34 cellular contexts compared by ENCODE assay signal in the genomic region with DNA sequence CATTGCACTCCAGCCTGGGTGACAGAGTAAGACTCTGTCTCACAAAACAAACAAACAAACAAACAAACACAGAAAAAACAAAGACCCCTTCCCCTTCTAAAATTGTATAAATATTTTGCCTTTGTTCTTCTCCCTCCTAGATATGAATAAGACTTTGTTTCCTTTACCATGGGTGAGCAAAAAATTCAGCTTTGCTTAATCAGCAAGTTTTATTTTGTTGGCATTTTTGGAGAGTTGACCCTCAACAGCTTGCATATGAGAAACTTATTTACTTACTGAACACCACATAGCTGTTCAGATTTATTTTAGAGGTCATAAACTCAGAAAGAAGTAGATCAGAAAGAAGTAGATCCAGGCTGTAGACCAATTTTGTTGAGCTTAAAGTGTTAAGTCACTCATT.
DNase-seq lines count a peak whose midpoint lies in the region; ATAC-seq, FAIRE-seq and TF ChIP-seq lines count a peak whose summit lies in the region.
"Had no signal": no experiment of that assay in that cellular context is flagged by ENCODE, and none has a peak within 500 bp of the region (broad histone marks: within the 10 kb centered on the region; RNA-seq: fewer than 3 reads in every experiment).

No MANE protein-coding gene starts in this region.

- H4K5ac ChIP-seq in IMR-90 (ENCODE audit: low read depth, low read length) = no peak overlapping the region

- dilution Hi-C loops in IMR-90 (cut with HindIII; ENCODE audit: low sequenced_read_pairs, unreplicated experiment) = no loop called here

- TF ChIP-seq EP300 in HepG2 (IDR thresholded peaks at IDR 0.05; ENCODE audit: low read depth in 2 of 2, low read length in 2 of 2) (no peak), HepG2 (CRISPR knock-in tag; IDR thresholded peaks at IDR 0.05; ENCODE audit: borderline replicate concordance) (no peak), A549 (IDR thresholded peaks at IDR 0.05) (no peak), K562 (IDR thresholded peaks at IDR 0.05; ENCODE audit: low read length) (no peak)

- H3K27ac ChIP-seq in HepG2 (ENCODE audit: extremely low read length, insufficient read depth, low read length) = no peak overlapping the region
- no peak overlapping the region for H3K27ac ChIP-seq in right lobe of liver
- no peak overlapping the region for H3K27ac ChIP-seq in A549
- H3K27ac ChIP-seq in IMR-90 (ENCODE audit: insufficient read depth, low read length) = no peak overlapping the region
- H3K27ac ChIP-seq in K562 (ENCODE audit: extremely low read depth, low read depth, low read length) = no peak overlapping the region
- H3K27ac ChIP-seq in right atrium auricular region = no peak overlapping the region
- H3K27ac ChIP-seq: 22Rv1; BLaER1; BLaER1 treated with 17β-estradiol and CSF1 and Interleukin-3, amounts not matched to agents 10 nM and 100 nM; C4-2B had no signal

- no peak overlapping the region for H3K4ac ChIP-seq in IMR-90 (ENCODE audit: low read depth, low read length)

- H2AFZ ChIP-seq in HepG2 (ENCODE audit: low read length) (no peak overlapping the region), IMR-90 (replicated peaks; ENCODE audit: low read length, poor library complexity) (no peak overlapping the region), K562 (ENCODE audit: low read depth, low read length) (no peak overlapping the region)

- H3K23ac ChIP-seq in IMR-90 (ENCODE audit: low read depth, low read length) = no peak overlapping the region

- H4K91ac ChIP-seq in IMR-90 (ENCODE audit: insufficient read depth, low read depth, low read length) = no peak overlapping the region

- intact Hi-C loops in HepG2 (cut with micrococcal nuclease; ENCODE audit: unreplicated experiment) (no loop called here), right lobe of liver (cut with DNase I) (no loop called here), IMR-90 (cut with micrococcal nuclease) (no loop called here), K562 (cut with micrococcal nuclease) (no loop called here)

- no peak overlapping the region for H2BK15ac ChIP-seq in IMR-90 (ENCODE audit: low read depth, low read length)

- H3K4me3 ChIP-seq in HepG2 (replicated peaks in 1 of 3; ENCODE audit: insufficient read depth in 1 of 3, low read depth in 2 of 3, low read length in 3 of 3) (no peak overlapping the region), right lobe of liver (no peak overlapping the region), A549 (no peak overlapping the region), IMR-90 (ENCODE audit: insufficient read depth, low read depth, low read length) (no peak overlapping the region), K562 (no peak overlapping the region), right atrium auricular region (no peak overlapping the region)
- H3K4me3 ChIP-seq: BLaER1; BLaER1 treated with 17β-estradiol and CSF1 and Interleukin-3, amounts not matched to agents 10 nM and 100 nM had no signal

- DNase-seq in HepG2 (ENCODE audit: low spot score) (no peak), right lobe of liver (no peak), A549 (ENCODE audit: low read depth in 1 of 2, low spot score in 1 of 2) (no peak), IMR-90 (no peak), K562 (ENCODE audit: extremely low read depth in 1 of 4, low spot score in 3 of 4) (no peak), right atrium auricular region (ENCODE audit: low spot score) (no peak), epidermal melanocyte (ENCODE audit: insufficient read length, low spot score) (no peak)
- no peak for DNase-seq in stimulated activated CD4-positive, alpha-beta T cell treated with anti-CD3 and anti-CD28 coated beads, Interleukin-12 subunit alpha, Interleukin-12 subunit beta, amount 100 ng/mL, for 4 hours
- DNase-seq: 8988T; ACHN; AML-193; BE2C; C1 segment of cervical spinal cord; Caco-2; Calu3; CD4-positive, alpha-beta memory T cell; CD4-positive, alpha-beta T cell; CD4-positive, CD25-positive, alpha-beta regulatory T cell; CD8-positive, alpha-beta memory T cell; CD8-positive, alpha-beta T cell; COR-L47; DMS 273 treated with DMSO at 0.1 percent for 48 hours; DMS153; DMS53; DMS79; DMS79 treated with DMSO at 0.1 percent for 48 hours; DND-41; EL had no signal

- no peak for TF ChIP-seq POLR2A in HepG2 (IDR thresholded peaks at IDR 0.05; ENCODE audit: insufficient read depth in 1 of 2, low read depth in 2 of 2, low read length in 2 of 2)
- no peak for TF ChIP-seq POLR2A in right lobe of liver (IDR thresholded peaks at IDR 0.05)
- no peak for TF ChIP-seq POLR2A in A549 (IDR thresholded peaks at IDR 0.05; ENCODE audit: low read length)
- no peak for TF ChIP-seq POLR2A in IMR-90 (IDR thresholded peaks at IDR 0.05; ENCODE audit: low read depth, low read length)
- no peak for TF ChIP-seq POLR2A in K562 (conservative IDR thresholded peaks at IDR 0.05)

- H2BK5ac ChIP-seq in IMR-90 (ENCODE audit: low read depth, low read length, poor library complexity, severe bottlenecking) = no peak overlapping the region

- no peak overlapping the region for H3K18ac ChIP-seq in IMR-90 (ENCODE audit: low read depth, low read length)

- FAIRE-seq in HepG2 (lab: Jason Lieb, UNC) (no peak), A549 (lab: Jason Lieb, UNC) (no peak), K562 (lab: Jason Lieb, UNC) (no peak)
- FAIRE-seq: A204.1, D721Med had no signal

- POLR2A ChIA-PET in HepG2 (lab: Yijun Ruan, JAX) = no interaction called here
- POLR2A ChIA-PET in A549 (lab: Yijun Ruan, JAX) = no interaction called here
- POLR2A ChIA-PET in IMR-90 (lab: Charles Lee; ENCODE audit: unreplicated experiment) = no interaction called here
- POLR2A ChIA-PET in K562 (lab: Yijun Ruan, JAX) = no interaction called here

- no peaks in the 10 kb centered on the region for H3K79me2 ChIP-seq in HepG2 (ENCODE audit: insufficient read depth, low read length)
- no peaks in the 10 kb centered on the region for H3K79me2 ChIP-seq in K562 (ENCODE audit: control insufficient read depth, insufficient read depth, low read length)

- H2AK9ac ChIP-seq in IMR-90 (replicated peaks; ENCODE audit: low read depth, low read length, poor library complexity) = no peak overlapping the region

- H3K79me1 ChIP-seq in IMR-90 (ENCODE audit: low read depth in 1 of 2, low read length in 2 of 2) = no peaks in the 10 kb centered on the region

- ATAC-seq in HepG2 = no peak
- no peak for ATAC-seq in right lobe of liver
- ATAC-seq in A549 = no peak
- ATAC-seq in IMR-90 (ENCODE audit: low read depth) = no peak
- no peak for ATAC-seq in K562
- ATAC-seq: CD8-positive, alpha-beta T cell had no signal

- in situ Hi-C loops in HepG2 (cut with HindIII; ENCODE audit: extremely low pct_ligation_motif_present, low pct_unique_long_range_greater_than_20kb) = no loop called here
- in situ Hi-C loops in IMR-90 (cut with MboI; ENCODE audit: low sequenced_read_pairs) = no loop called here
- in situ Hi-C loops in K562 (cut with MboI) = no loop called here

- H3K4me2 ChIP-seq in HepG2 (ENCODE audit: low read depth, low read length) (no peak overlapping the region), A549 (no peak overlapping the region), IMR-90 (ENCODE audit: low read depth, low read length) (no peak overlapping the region), K562 (ENCODE audit: insufficient read depth, low read length) (no peak overlapping the region)
- H3K4me2 ChIP-seq: BLaER1; BLaER1 treated with 17β-estradiol and CSF1 and Interleukin-3, amounts not matched to agents 10 nM and 100 nM had no signal

- H3K56ac ChIP-seq in IMR-90 (ENCODE audit: extremely low read depth, insufficient read depth, low read length) = no peak overlapping the region

- H3K14ac ChIP-seq in IMR-90 (replicated peaks; ENCODE audit: low read depth, low read length) = no peak overlapping the region

- no peak overlapping the region for H4K8ac ChIP-seq in IMR-90 (ENCODE audit: low read depth in 2 of 2, low read length in 2 of 2)

- H3K4me1 ChIP-seq in HepG2 (ENCODE audit: insufficient read depth, low read length) = no peaks in the 10 kb centered on the region
- no peaks in the 10 kb centered on the region for H3K4me1 ChIP-seq in right lobe of liver
- no peaks in the 10 kb centered on the region for H3K4me1 ChIP-seq in A549
- no peaks in the 10 kb centered on the region for H3K4me1 ChIP-seq in IMR-90 (ENCODE audit: control insufficient read depth, insufficient read depth, low read length)
- H3K4me1 ChIP-seq in K562 (replicated peaks in 1 of 2; ENCODE audit: control insufficient read depth in 2 of 2, insufficient read depth in 2 of 2, low read length in 2 of 2) = no peaks in the 10 kb centered on the region
- no peaks in the 10 kb centered on the region for H3K4me1 ChIP-seq in right atrium auricular region
- H3K4me1 ChIP-seq: BE2C; BLaER1; BLaER1 treated with 17β-estradiol and CSF1 and Interleukin-3, amounts not matched to agents 10 nM and 100 nM; Caco-2 had no signal

- no peak for TF ChIP-seq RAD21 in HepG2 (CRISPR knock-in tag; IDR thresholded peaks at IDR 0.05)
- no peak for TF ChIP-seq RAD21 in A549 (conservative IDR thresholded peaks at IDR 0.05 in 1 of 2, IDR thresholded peaks at IDR 0.05 in 1 of 2)
- no peak for TF ChIP-seq RAD21 in IMR-90 (IDR thresholded peaks at IDR 0.05; ENCODE audit: low read length)
- no peak for TF ChIP-seq RAD21 in K562 (CRISPR knock-in tag; conservative IDR thresholded peaks at IDR 0.05 in 1 of 2, IDR thresholded peaks at IDR 0.05 in 1 of 2)

- H3K36me3 ChIP-seq in HepG2 (replicated peaks in 1 of 2; ENCODE audit: control insufficient read depth in 1 of 2, insufficient read depth in 2 of 2, low read length in 2 of 2) = no peaks in the 10 kb centered on the region
- H3K36me3 ChIP-seq in right lobe of liver = no peaks in the 10 kb centered on the region
- H3K36me3 ChIP-seq in IMR-90 (ENCODE audit: control insufficient read depth, insufficient read depth, low read length) = no peaks in the 10 kb centered on the region
- H3K36me3 ChIP-seq in K562 (ENCODE audit: control insufficient read depth, insufficient read depth, low read length) = no peaks in the 10 kb centered on the region
- H3K36me3 ChIP-seq in right atrium auricular region = no peaks in the 10 kb centered on the region
- H3K36me3 ChIP-seq: BE2C; BLaER1; BLaER1 treated with 17β-estradiol and CSF1 and Interleukin-3, amounts not matched to agents 10 nM and 100 nM had no signal

- no peak overlapping the region for H2AK5ac ChIP-seq in IMR-90 (ENCODE audit: low read depth, low read length)

- CTCF ChIA-PET in HepG2 (lab: Yijun Ruan, JAX; ENCODE audit: low intra/inter-chr PET ratio, low total read pairs) = no interaction called here
- CTCF ChIA-PET in A549 (lab: Yijun Ruan, JAX) = interaction anchor here (0.8 kb wide), 1 partner anchor 15 kb away, joined by 3 read pairs; no protein-coding TSS in a partner anchor
- CTCF ChIA-PET in IMR-90 (lab: Yijun Ruan, JAX) = no interaction called here
- CTCF ChIA-PET in K562 (lab: Yijun Ruan, JAX; ENCODE audit: low intra/inter-chr PET ratio) = no interaction called here

- H3K9ac ChIP-seq in HepG2 (ENCODE audit: insufficient read depth, low read depth, low read length) = no peak overlapping the region
- H3K9ac ChIP-seq in IMR-90 (ENCODE audit: low read depth, low read length) = no peak overlapping the region
- H3K9ac ChIP-seq in K562 (ENCODE audit: insufficient read depth in 1 of 2, low read depth in 2 of 2, low read length in 2 of 2) = no peak overlapping the region
- H3K9ac ChIP-seq: BLaER1; BLaER1 treated with 17β-estradiol and CSF1 and Interleukin-3, amounts not matched to agents 10 nM and 100 nM had no signal

- H3K27me3 ChIP-seq in HepG2 (ENCODE audit: control insufficient read depth in 1 of 2, insufficient read depth in 2 of 2, low read length in 2 of 2) (no peaks in the 10 kb centered on the region), right lobe of liver (no peaks in the 10 kb centered on the region), IMR-90 (ENCODE audit: control insufficient read depth, insufficient read depth, low read length) (no peaks in the 10 kb centered on the region), K562 (ENCODE audit: control insufficient read depth in 2 of 2, insufficient read depth in 2 of 2, low read length in 2 of 2) (no peaks in the 10 kb centered on the region), right atrium auricular region (no peaks in the 10 kb centered on the region)
- H3K27me3 ChIP-seq: BE2C; BLaER1; BLaER1 treated with 17β-estradiol and CSF1 and Interleukin-3, amounts not matched to agents 10 nM and 100 nM had no signal

- H3K9me3 ChIP-seq in HepG2 (ENCODE audit: low read length) (no peaks in the 10 kb centered on the region), right lobe of liver (no peaks in the 10 kb centered on the region), A549 (no peaks in the 10 kb centered on the region), IMR-90 (ENCODE audit: control insufficient read depth, insufficient read depth, low read length) (peaks cover 6% of the 10 kb centered on the region; the same call in 1 of the 2 replicates), K562 (replicated peaks; ENCODE audit: control insufficient read depth, insufficient read depth, low read depth, low read length) (no peaks in the 10 kb centered on the region), right atrium auricular region (peaks cover 0 to 5% of the 10 kb centered on the region in 2 donors)
- H3K9me3 ChIP-seq: BE2C; BLaER1; BLaER1 treated with 17β-estradiol and CSF1 and Interleukin-3, amounts not matched to agents 10 nM and 100 nM; Caco-2 had no signal

- H2BK20ac ChIP-seq in IMR-90 (ENCODE audit: low read depth, low read length) = no peak overlapping the region

- BruUV-seq in HepG2 (replicated peaks; lab: Mats Ljungman, UMichigan) = no TSS peak
- no TSS peak for BruUV-seq in IMR-90 (replicated peaks; lab: Mats Ljungman, UMichigan)
- BruUV-seq in K562 (replicated peaks; lab: Mats Ljungman, UMichigan) = no TSS peak

- no peak overlapping the region for H2BK120ac ChIP-seq in IMR-90 (ENCODE audit: low read depth, low read length)

- TF ChIP-seq CTCF in HepG2 (CRISPR knock-in tag; IDR thresholded peaks at IDR 0.05) (no peak), right lobe of liver (IDR thresholded peaks at IDR 0.05) (no peak), A549 (IDR thresholded peaks at IDR 0.05) (no peak), IMR-90 (conservative IDR thresholded peaks at IDR 0.05; ENCODE audit: low read depth, low read length) (no peak), K562 (IDR thresholded peaks at IDR 0.05 in 2 of 3, conservative IDR thresholded peaks at IDR 0.05 in 1 of 3; ENCODE audit: insufficient read depth in 2 of 3, low read depth in 1 of 3, low read length in 3 of 3) (no peak), right atrium auricular region (IDR thresholded peaks at IDR 0.05) (no peak)

- H4K20me1 ChIP-seq in HepG2 (ENCODE audit: insufficient read depth, low read length) = no peaks in the 10 kb centered on the region
- no peaks in the 10 kb centered on the region for H4K20me1 ChIP-seq in IMR-90 (ENCODE audit: insufficient read depth, low read length)
- no peaks in the 10 kb centered on the region for H4K20me1 ChIP-seq in K562 (replicated peaks; ENCODE audit: control insufficient read depth, insufficient read depth, low read length)
- H4K20me1 ChIP-seq: BLaER1; BLaER1 treated with 17β-estradiol and CSF1 and Interleukin-3, amounts not matched to agents 10 nM and 100 nM had no signal

- H3K9me1 ChIP-seq in IMR-90 (ENCODE audit: insufficient read depth, low read length) (no peaks in the 10 kb centered on the region), K562 (ENCODE audit: control insufficient read depth, insufficient read depth, low read length) (no peaks in the 10 kb centered on the region)
